In genomic region chr16:88810868-88811599, GRCh38 we compare ENCODE assay signal across 8 cellular contexts. TPM values are rescaled to one million over a fixed set of nuclear protein-coding genes. Genes with fewer than 3 reads are reported as not detected.
A peak's percentile ranks its signal among the peaks of the same experiment; 100 is the strongest.
DNase-seq lines count a peak whose midpoint lies in the region; ATAC-seq and TF ChIP-seq lines count a peak whose summit lies in the region.

No MANE protein-coding gene starts in this region.

- peak overlapping the region; percentile 89 for H3K27ac Mint-ChIP-seq in central memory CD8-positive, alpha-beta T cell (ENCODE audit: low read depth)

- peaks cover 15% of the 10 kb centered on the region for H3K36me3 Mint-ChIP-seq in central memory CD8-positive, alpha-beta T cell (ENCODE audit: insufficient read depth)

- no peak for TF ChIP-seq CTCF in kidney epithelial cell (IDR thresholded peaks at IDR 0.05; ENCODE audit: insufficient read depth, low read length, poor library complexity, severe bottlenecking)

- DNase-seq in SKM-1 treated with dmso at 0.1 percent for 144 hours (lab: John Stamatoyannopoulos, UW; ENCODE audit: unreplicated experiment) = peak; percentile 22
- no peak for DNase-seq in SKM-1 (lab: John Stamatoyannopoulos, UW; ENCODE audit: unreplicated experiment)
- DNase-seq in NCI-H1048 (lab: John Stamatoyannopoulos, UW) = peak; percentile 57
- DNase-seq in UCSD-AML1 (lab: John Stamatoyannopoulos, UW; ENCODE audit: unreplicated experiment) = peak; percentile 84
- peak in 1 of 2 donors; percentile 40 for DNase-seq in central memory CD8-positive, alpha-beta T cell (ENCODE audit: low spot score in 2 of 2)
- DNase-seq in kidney epithelial cell (ENCODE audit: low read depth) = peak; percentile 25
- peak; percentile 76 for DNase-seq in stimulated activated CD4-positive, alpha-beta T cell treated with anti-CD3 and anti-CD28 coated beads, Interleukin-15, amount 100 ng/mL, for 24 hours

- H3K27me3 Mint-ChIP-seq in central memory CD8-positive, alpha-beta T cell = no peaks in the 10 kb centered on the region

- H3K9me3 Mint-ChIP-seq in central memory CD8-positive, alpha-beta T cell = no peaks in the 10 kb centered on the region

- peaks cover 6% of the 10 kb centered on the region for H3K27me3 ChIP-seq in kidney epithelial cell (ENCODE audit: control insufficient read depth, insufficient read depth, low read length)

- peaks cover 18% of the 10 kb centered on the region for H3K4me1 Mint-ChIP-seq in central memory CD8-positive, alpha-beta T cell

- peak overlapping the region; percentile 62 for H3K4me3 ChIP-seq in kidney epithelial cell (ENCODE audit: low read depth, low read length)

- H3K4me3 Mint-ChIP-seq in central memory CD8-positive, alpha-beta T cell = peak overlapping the region; percentile 88

- peaks cover 2% of the 10 kb centered on the region for H3K36me3 ChIP-seq in kidney epithelial cell (ENCODE audit: control insufficient read depth, insufficient read depth, low read length)

- ATAC-seq in HG02642 (IDR thresholded peaks at IDR 0.05; ENCODE audit: poor library complexity, unreplicated experiment) = peak; percentile 48
- peak; percentile 61 for ATAC-seq in central memory CD8-positive, alpha-beta T cell (replicated peaks; ENCODE audit: extremely low read depth, poor library complexity, severe bottlenecking)

RNA-seq across cellular contexts. Expression of gene APRT, which starts 0.7 kb away (rescaled TPM):
- total RNA-seq in kidney epithelial cell = 204 and 218 TPM in 2 replicates

RNA-seq across cellular contexts. Expression of gene CDT1, which starts 7.4 kb away (rescaled TPM):
- total RNA-seq in kidney epithelial cell = 11.3 and 14.5 TPM in 2 replicates

RNA-seq across cellular contexts. Expression of gene PIEZO1, which starts 26.0 kb away (rescaled TPM):
- total RNA-seq in kidney epithelial cell = 309 and 349 TPM in 2 replicates

RNA-seq across cellular contexts. Expression of gene GALNS, which starts 45.7 kb away (rescaled TPM):
- total RNA-seq in kidney epithelial cell = 23.6 and 30.4 TPM in 2 replicates

RNA-seq across cellular contexts. Expression of gene TRAPPC2L, which starts 45.9 kb away (rescaled TPM):
- 50.1 and 59.4 TPM in 2 replicates for total RNA-seq in kidney epithelial cell
